Comparison of ENCODE assay signal across 15 cellular contexts in genomic region chr21:36325373-36326010, GRCh38. TPM values are rescaled to one million over a fixed set of nuclear protein-coding genes. Genes with fewer than 3 reads are reported as not detected.
DNase-seq lines count a peak whose midpoint lies in the region; ATAC-seq, FAIRE-seq and TF ChIP-seq lines count a peak whose summit lies in the region.
"Had no signal": no experiment of that assay in that cellular context is flagged by ENCODE, and none has a peak within 500 bp of the region (broad histone marks: within the 10 kb centered on the region; RNA-seq: fewer than 3 reads in every experiment).

No MANE protein-coding gene starts in this region.

- H3K27me3 Mint-ChIP-seq in astrocyte (ENCODE audit: low read depth, unreplicated experiment), result no peaks in the 10 kb centered on the region
- no peaks in the 10 kb centered on the region for H3K27me3 Mint-ChIP-seq in mesothelial cell of epicardium (ENCODE audit: low read depth)
- H3K27me3 Mint-ChIP-seq: type B pancreatic cell had no signal

- TF ChIP-seq CTCF in right atrium auricular region (IDR thresholded peaks at IDR 0.05) (no peak), astrocyte (IDR thresholded peaks at IDR 0.05; ENCODE audit: insufficient read depth, low read depth, low read length) (no peak), mesothelial cell of epicardium (IDR thresholded peaks at IDR 0.05; ENCODE audit: unreplicated experiment) (no peak)

- H3K4me3 ChIP-seq in right atrium auricular region (no peak overlapping the region), astrocyte (ENCODE audit: insufficient read depth, low read depth, low read length) (no peak overlapping the region)

- FAIRE-seq in astrocyte (lab: Jason Lieb, UNC), result no peak

- H3K27me3 ChIP-seq in right atrium auricular region (no peaks in the 10 kb centered on the region), astrocyte (ENCODE audit: insufficient read depth, low read length) (no peaks in the 10 kb centered on the region)

- peaks cover 16% of the 10 kb centered on the region for H3K4me1 Mint-ChIP-seq in astrocyte (ENCODE audit: low read depth, unreplicated experiment)
- peaks cover 26% of the 10 kb centered on the region for H3K4me1 Mint-ChIP-seq in mesothelial cell of epicardium

- H3K9ac ChIP-seq in astrocyte (ENCODE audit: low read length), result no peak overlapping the region

- H3K4me1 ChIP-seq in right atrium auricular region (peaks cover 0 to 66% of the 10 kb centered on the region in 2 donors), astrocyte (ENCODE audit: insufficient read depth, low read length) (peaks cover 23% of the 10 kb centered on the region)

- H3K9me3 Mint-ChIP-seq in astrocyte (ENCODE audit: unreplicated experiment), result no peaks in the 10 kb centered on the region
- no peaks in the 10 kb centered on the region for H3K9me3 Mint-ChIP-seq in mesothelial cell of epicardium
- H3K9me3 Mint-ChIP-seq: type B pancreatic cell, WTC11 had no signal

- H3K36me3 Mint-ChIP-seq in astrocyte (ENCODE audit: low read depth, unreplicated experiment) (peaks cover 8% of the 10 kb centered on the region), mesothelial cell of epicardium (peaks cover 16% of the 10 kb centered on the region)

- intact Hi-C loops in left ventricle myocardium superior (cut with micrococcal nuclease), result no loop called here
- intact Hi-C loops in head of caudate nucleus (cut with DNase I), result no loop called here

- H3K4me2 ChIP-seq in astrocyte (ENCODE audit: low read length), result no peak overlapping the region

- H3K27ac ChIP-seq in right atrium auricular region (peak overlapping the region; percentile 23 to 33), astrocyte (ENCODE audit: low read depth, low read length) (peak overlapping the region; percentile 57)

- H3K4me3 Mint-ChIP-seq in astrocyte (ENCODE audit: unreplicated experiment) (no peak overlapping the region), mesothelial cell of epicardium (no peak overlapping the region)
- H3K4me3 Mint-ChIP-seq: type B pancreatic cell, WTC11 had no signal

- H3K36me3 ChIP-seq in right atrium auricular region (no peaks in the 10 kb centered on the region), astrocyte (ENCODE audit: insufficient read depth, low read length) (no peaks in the 10 kb centered on the region)

- H2AFZ ChIP-seq in astrocyte (ENCODE audit: low read depth, low read length), result no peak overlapping the region

- peak; percentile 30 for DNase-seq in right atrium auricular region (ENCODE audit: low spot score)
- DNase-seq in left ventricle myocardium superior, result no peak
- peak; percentile 59 for DNase-seq in astrocyte (ENCODE audit: low read depth)
- peak; percentile 73 for DNase-seq in kidney tubule cell (ENCODE audit: low spot score)
- DNase-seq in mesothelial cell of epicardium (ENCODE audit: low spot score in 2 of 2, unreplicated experiment in 2 of 2), result no peak
- DNase-seq in head of caudate nucleus, result no peak
- DNase-seq in T1000 (lab: John Stamatoyannopoulos, UW), result no peak
- no peak for DNase-seq in NCI-H2171 (lab: John Stamatoyannopoulos, UW)
- DNase-seq: amygdala; glutamatergic neuron; left colon; NCI-H2171 treated with DMSO at 0.1 percent for 48 hours; stimulated activated CD4-positive, alpha-beta T cell treated with anti-CD3 and anti-CD28 coated beads, Interleukin-12 subunit alpha, Interleukin-12 subunit beta, amount 100 ng/mL, for 4 hours had no signal

- H3K9me3 ChIP-seq in right atrium auricular region (no peaks in the 10 kb centered on the region), astrocyte (ENCODE audit: insufficient read depth, low read depth, low read length) (no peaks in the 10 kb centered on the region)

- peaks cover 89% of the 10 kb centered on the region for H4K20me1 ChIP-seq in astrocyte (ENCODE audit: insufficient read depth, low read length)

- no peak for ATAC-seq in left ventricle myocardium superior
- ATAC-seq: left colon, WTC11 had no signal

- peaks cover 100% of the 10 kb centered on the region for H3K79me2 ChIP-seq in astrocyte (ENCODE audit: insufficient read depth, low read length)

- no peak overlapping the region for H3K27ac Mint-ChIP-seq in astrocyte (ENCODE audit: unreplicated experiment)
- no peak overlapping the region for H3K27ac Mint-ChIP-seq in mesothelial cell of epicardium
- H3K27ac Mint-ChIP-seq: type B pancreatic cell, WTC11 had no signal

RNA-seq across cellular contexts. Expression of gene MORC3, which starts 5.5 kb away (rescaled TPM):
- total RNA-seq in right atrium auricular region, result 10 to 100 TPM; 21.1 to 23.7 TPM
- 22.2 TPM for total RNA-seq in left ventricle myocardium superior
- total RNA-seq in astrocyte, result 27.5 and 29.2 TPM in 2 replicates
- 32.6 to 35.2 TPM (median 33.0 TPM) in 3 replicates for total RNA-seq in mesothelial cell of epicardium

RNA-seq across cellular contexts. Expression of gene CHAF1B, which starts 59.7 kb away (rescaled TPM):
- total RNA-seq in right atrium auricular region (1 to 10 TPM in 1 of 2 donors, under 1 TPM in 1; 0.33 to 1.2 TPM), left ventricle myocardium superior (0.52 TPM), astrocyte (2.8 and 3.0 TPM in 2 replicates), mesothelial cell of epicardium (8.2 to 10.3 TPM (median 9.2 TPM) in 3 replicates)

Comparison
In these comparisons a context has a peak if more than half of its experiments do, and no peak if none do; other contexts are left out.
1. DNase-seq: peak in right atrium auricular region (single experiment), astrocyte (single experiment) and kidney tubule cell (single experiment); none in left ventricle myocardium superior (single experiment), mesothelial cell of epicardium (0 of 2), head of caudate nucleus (0 of 42), T1000 (single experiment) and NCI-H2171 (single experiment).